Comparison of ENCODE assay signal across 9 cellular contexts in genomic region chr17:8117980-8118768, GRCh38. TPM values are rescaled to one million over a fixed set of nuclear protein-coding genes. Genes with fewer than 3 reads are reported as not detected.
DNase-seq lines count a peak whose midpoint lies in the region; ATAC-seq, FAIRE-seq and TF ChIP-seq lines count a peak whose summit lies in the region.
"Had no signal": no experiment of that assay in that cellular context is flagged by ENCODE, and none has a peak within 500 bp of the region (broad histone marks: within the 10 kb centered on the region; RNA-seq: fewer than 3 reads in every experiment).

Gene ALOXE3 (minus strand): TSS chr17:8118514. CDS start chr17:8117990, 524 bp downstream.

- no peaks in the 10 kb centered on the region for H3K36me3 ChIP-seq in kidney (ENCODE audit: control insufficient read depth in 1 of 2, insufficient read depth in 2 of 2, low read length in 2 of 2)

- H3K27ac Mint-ChIP-seq in MCF 10A (ENCODE audit: low read depth, unreplicated experiment), result peak within 1 kb of the TSS; percentile 98
- peak within 1 kb of the TSS; percentile 100 for H3K27ac Mint-ChIP-seq in stimulated activated effector memory CD8-positive, alpha-beta T cell treated with anti-CD3 and anti-CD28 coated beads, Interleukin-12 subunit alpha, Interleukin-12 subunit beta, amount 100 ng/mL, for 72 hours

- ATAC-seq in stimulated activated effector memory CD8-positive, alpha-beta T cell treated with anti-CD3 and anti-CD28 coated beads, Interleukin-12 subunit alpha, Interleukin-12 subunit beta, amount 100 ng/mL, for 72 hours, result peak; percentile 2
- no peak for ATAC-seq in GM19397 (IDR thresholded peaks at IDR 0.05; ENCODE audit: unreplicated experiment)
- no peak for ATAC-seq in GM19328 (IDR thresholded peaks at IDR 0.05; ENCODE audit: unreplicated experiment)

- H3K4me3 ChIP-seq in kidney (ENCODE audit: low read length in 2 of 2), result peak within 1 kb of the TSS; percentile 74 to 80

- H3K9ac ChIP-seq in kidney (ENCODE audit: low read length in 2 of 2), result peak within 1 kb of the TSS; percentile 50 to 56

- H3K4me1 Mint-ChIP-seq in MCF 10A (ENCODE audit: insufficient read depth, unreplicated experiment), result peaks cover 25% of the 10 kb centered on the region
- peaks cover 49% of the 10 kb centered on the region for H3K4me1 Mint-ChIP-seq in stimulated activated effector memory CD8-positive, alpha-beta T cell treated with anti-CD3 and anti-CD28 coated beads, Interleukin-12 subunit alpha, Interleukin-12 subunit beta, amount 100 ng/mL, for 72 hours

- no peaks in the 10 kb centered on the region for H3K27me3 Mint-ChIP-seq in MCF 10A (ENCODE audit: insufficient read depth, unreplicated experiment)

- POLR2A ChIA-PET in MCF 10A (lab: Yijun Ruan, JAX), result interaction anchor here (0.7 to 6.4 kb wide), 29 partner anchors 11 to 435 kb away, joined by 3 to 172 read pairs (median 6); partner anchors contain the start of genes BORCS6, CHD3, CNTROB and CTC1

- H3K9me3 Mint-ChIP-seq in MCF 10A (ENCODE audit: unreplicated experiment), result no peaks in the 10 kb centered on the region
- no peaks in the 10 kb centered on the region for H3K9me3 Mint-ChIP-seq in stimulated activated effector memory CD8-positive, alpha-beta T cell treated with anti-CD3 and anti-CD28 coated beads, Interleukin-12 subunit alpha, Interleukin-12 subunit beta, amount 100 ng/mL, for 72 hours

- H3K4me1 ChIP-seq in kidney (ENCODE audit: control insufficient read depth in 1 of 2, insufficient read depth in 1 of 2, low read depth in 1 of 2, low read length in 2 of 2), result peaks cover 13 to 28% of the 10 kb centered on the region in 2 donors

- peaks cover 28% of the 10 kb centered on the region for H3K36me3 Mint-ChIP-seq in MCF 10A (ENCODE audit: insufficient read depth, unreplicated experiment)
- H3K36me3 Mint-ChIP-seq in stimulated activated effector memory CD8-positive, alpha-beta T cell treated with anti-CD3 and anti-CD28 coated beads, Interleukin-12 subunit alpha, Interleukin-12 subunit beta, amount 100 ng/mL, for 72 hours, result peaks cover 39% of the 10 kb centered on the region

- CTCF ChIA-PET in MCF 10A (lab: Yijun Ruan, JAX), result interaction anchor here (0.6 to 6.7 kb wide), 19 partner anchors 12 to 641 kb away, joined by 3 to 67 read pairs (median 10); partner anchors contain the start of gene ALOX12B

- peak; percentile 56 for DNase-seq in SIG-M5 treated with dmso at 0.1 percent for 504 hours (lab: John Stamatoyannopoulos, UW; ENCODE audit: unreplicated experiment)
- DNase-seq in SIG-M5 (lab: John Stamatoyannopoulos, UW), result no peak
- peak; percentile 84 for DNase-seq in NCI-H226
- peak; percentile 87 for DNase-seq in MCF 10A (ENCODE audit: unreplicated experiment)
- DNase-seq in kidney, result peak; percentile 85
- no peak for DNase-seq in stimulated activated effector memory CD8-positive, alpha-beta T cell treated with anti-CD3 and anti-CD28 coated beads, Interleukin-12 subunit alpha, Interleukin-12 subunit beta, amount 100 ng/mL, for 72 hours (ENCODE audit: low spot score in 2 of 2)

- no peak for FAIRE-seq in kidney (lab: Jason Lieb, UNC)
- FAIRE-seq: endometrium had no signal

- intact Hi-C loops in MCF 10A (cut with micrococcal nuclease), result loop anchor here (1.0 to 2.0 kb wide), 3 partner anchors 24 to 45 kb away; no protein-coding TSS in a partner anchor
- intact Hi-C loops in kidney (cut with DNase I), result no loop called here

- H3K27ac ChIP-seq in kidney (ENCODE audit: low read depth in 2 of 2, low read length in 2 of 2), result peak within 1 kb of the TSS; percentile 8 to 71

- H3K4me3 Mint-ChIP-seq in MCF 10A (ENCODE audit: unreplicated experiment), result peak within 1 kb of the TSS; percentile 77
- H3K4me3 Mint-ChIP-seq in stimulated activated effector memory CD8-positive, alpha-beta T cell treated with anti-CD3 and anti-CD28 coated beads, Interleukin-12 subunit alpha, Interleukin-12 subunit beta, amount 100 ng/mL, for 72 hours, result peak within 1 kb of the TSS; percentile 82

- TSS peak; percentile 26 for BruUV-seq in MCF 10A (replicated peaks; lab: Mats Ljungman, UMichigan)

- no peak for TF ChIP-seq CTCF in MCF 10A (IDR thresholded peaks at IDR 0.05; ENCODE audit: unreplicated experiment)
- TF ChIP-seq CTCF in kidney (IDR thresholded peaks at IDR 0.05; ENCODE audit: borderline replicate concordance, extremely low read depth, insufficient read depth), result no peak

- no peaks in the 10 kb centered on the region for H3K9me3 ChIP-seq in kidney (ENCODE audit: control insufficient read depth in 1 of 2, low read length in 2 of 2)

RNA-seq across cellular contexts. Expression of gene ALOXE3, which starts in this region (rescaled TPM):
- 13.1 and 14.1 TPM in 2 replicates for total RNA-seq in MCF 10A (2022)
- total RNA-seq in kidney, result not detected
- polyA plus RNA-seq in kidney (ENCODE audit: insufficient read depth, low read depth, low replicate concordance), result not detected

Comparison
In these comparisons a context has a peak if more than half of its experiments do, and no peak if none do; other contexts are left out.
1. RNA of gene ALOXE3 (total RNA-seq): 13.1 to 14.1 TPM in MCF 10A; not detected in kidney (single experiment); every median in the first group is over 10 times any median in the second.
2. DNase-seq: peak in SIG-M5 treated with dmso at 0.1 percent for 504 hours (single experiment), NCI-H226 (single experiment) and MCF 10A (single experiment); none in SIG-M5 (single experiment) and stimulated activated effector memory CD8-positive, alpha-beta T cell treated with anti-CD3 and anti-CD28 coated beads, Interleukin-12 subunit alpha, Interleukin-12 subunit beta, amount 100 ng/mL, for 72 hours (0 of 2).
3. Peak in DNase-seq, H3K4me3 ChIP-seq, H3K27ac ChIP-seq and H3K9ac ChIP-seq in kidney; RNA of the gene not detected or under 1 TPM.